Comparison of ENCODE assay signal across 1 cellular context in genomic region chr3:72973786-72974185, GRCh38.
TF ChIP-seq lines count a peak whose summit lies in the region.

No MANE protein-coding gene starts in this region.

TF ChIP-seq in GM23338, 12 proteins besides CTCF, POLR2A, EP300 and RAD21 (continued from another document):
- TF ChIP-seq ZNF462 (CRISPR knock-in tag; IDR thresholded peaks at IDR 0.05): no peak
